Comparison of ENCODE assay signal across 1 cellular context in the genomic region with DNA sequence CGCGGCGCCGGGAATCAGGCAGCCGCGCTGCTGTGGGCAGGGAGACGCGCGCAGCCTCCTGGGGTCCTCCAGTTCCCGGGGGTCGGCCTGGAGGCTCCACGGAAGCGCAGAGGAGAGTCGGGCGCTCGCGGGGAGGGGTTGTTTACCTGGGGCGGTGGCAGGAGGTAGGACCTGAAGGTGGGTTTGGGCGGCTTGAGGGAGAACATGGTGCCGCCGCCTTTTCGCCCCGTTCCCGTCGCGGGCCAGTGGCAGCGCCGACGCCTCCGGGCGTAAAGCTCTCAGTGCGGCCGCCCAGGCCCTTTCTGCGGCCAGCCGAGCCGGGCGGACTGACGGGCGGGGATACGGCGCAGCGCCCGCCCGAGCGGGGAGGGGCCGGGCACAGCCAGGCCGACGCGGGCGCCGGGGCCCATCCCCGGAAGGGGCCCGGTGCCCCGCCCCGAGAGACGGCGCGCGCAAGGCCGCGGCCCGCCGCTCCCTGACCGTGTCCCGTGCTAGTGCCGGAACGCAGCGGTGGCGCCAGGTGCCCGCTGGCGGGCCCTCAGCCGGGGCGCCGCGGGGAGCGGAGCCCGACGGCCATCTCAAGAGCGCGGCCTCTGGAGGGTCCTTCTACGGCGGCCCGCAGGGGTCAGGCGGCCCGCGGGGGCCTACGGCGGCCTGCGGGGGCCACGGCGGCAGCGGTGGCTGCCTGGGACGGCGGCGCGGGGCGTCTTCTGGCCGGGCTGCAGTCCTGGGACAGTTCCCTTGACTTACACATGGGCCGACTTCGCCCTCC.
A peak's percentile ranks its signal among the peaks of the same experiment; 100 is the strongest.
TF ChIP-seq lines count a peak whose summit lies in the region.

A gene with protein sequence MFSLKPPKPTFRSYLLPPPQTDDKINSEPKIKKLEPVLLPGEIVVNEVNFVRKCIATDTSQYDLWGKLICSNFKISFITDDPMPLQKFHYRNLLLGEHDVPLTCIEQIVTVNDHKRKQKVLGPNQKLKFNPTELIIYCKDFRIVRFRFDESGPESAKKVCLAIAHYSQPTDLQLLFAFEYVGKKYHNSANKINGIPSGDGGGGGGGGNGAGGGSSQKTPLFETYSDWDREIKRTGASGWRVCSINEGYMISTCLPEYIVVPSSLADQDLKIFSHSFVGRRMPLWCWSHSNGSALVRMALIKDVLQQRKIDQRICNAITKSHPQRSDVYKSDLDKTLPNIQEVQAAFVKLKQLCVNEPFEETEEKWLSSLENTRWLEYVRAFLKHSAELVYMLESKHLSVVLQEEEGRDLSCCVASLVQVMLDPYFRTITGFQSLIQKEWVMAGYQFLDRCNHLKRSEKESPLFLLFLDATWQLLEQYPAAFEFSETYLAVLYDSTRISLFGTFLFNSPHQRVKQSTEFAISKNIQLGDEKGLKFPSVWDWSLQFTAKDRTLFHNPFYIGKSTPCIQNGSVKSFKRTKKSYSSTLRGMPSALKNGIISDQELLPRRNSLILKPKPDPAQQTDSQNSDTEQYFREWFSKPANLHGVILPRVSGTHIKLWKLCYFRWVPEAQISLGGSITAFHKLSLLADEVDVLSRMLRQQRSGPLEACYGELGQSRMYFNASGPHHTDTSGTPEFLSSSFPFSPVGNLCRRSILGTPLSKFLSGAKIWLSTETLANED (minus strand): TSS at position 328 of the 772 bp plus-strand sequence. CDS start 122 bp downstream, at position 206.

TF ChIP-seq in GM12878, 131 proteins besides CTCF, POLR2A, EP300 and RAD21 (continued from another document):
- TF ChIP-seq, protein P1, sequence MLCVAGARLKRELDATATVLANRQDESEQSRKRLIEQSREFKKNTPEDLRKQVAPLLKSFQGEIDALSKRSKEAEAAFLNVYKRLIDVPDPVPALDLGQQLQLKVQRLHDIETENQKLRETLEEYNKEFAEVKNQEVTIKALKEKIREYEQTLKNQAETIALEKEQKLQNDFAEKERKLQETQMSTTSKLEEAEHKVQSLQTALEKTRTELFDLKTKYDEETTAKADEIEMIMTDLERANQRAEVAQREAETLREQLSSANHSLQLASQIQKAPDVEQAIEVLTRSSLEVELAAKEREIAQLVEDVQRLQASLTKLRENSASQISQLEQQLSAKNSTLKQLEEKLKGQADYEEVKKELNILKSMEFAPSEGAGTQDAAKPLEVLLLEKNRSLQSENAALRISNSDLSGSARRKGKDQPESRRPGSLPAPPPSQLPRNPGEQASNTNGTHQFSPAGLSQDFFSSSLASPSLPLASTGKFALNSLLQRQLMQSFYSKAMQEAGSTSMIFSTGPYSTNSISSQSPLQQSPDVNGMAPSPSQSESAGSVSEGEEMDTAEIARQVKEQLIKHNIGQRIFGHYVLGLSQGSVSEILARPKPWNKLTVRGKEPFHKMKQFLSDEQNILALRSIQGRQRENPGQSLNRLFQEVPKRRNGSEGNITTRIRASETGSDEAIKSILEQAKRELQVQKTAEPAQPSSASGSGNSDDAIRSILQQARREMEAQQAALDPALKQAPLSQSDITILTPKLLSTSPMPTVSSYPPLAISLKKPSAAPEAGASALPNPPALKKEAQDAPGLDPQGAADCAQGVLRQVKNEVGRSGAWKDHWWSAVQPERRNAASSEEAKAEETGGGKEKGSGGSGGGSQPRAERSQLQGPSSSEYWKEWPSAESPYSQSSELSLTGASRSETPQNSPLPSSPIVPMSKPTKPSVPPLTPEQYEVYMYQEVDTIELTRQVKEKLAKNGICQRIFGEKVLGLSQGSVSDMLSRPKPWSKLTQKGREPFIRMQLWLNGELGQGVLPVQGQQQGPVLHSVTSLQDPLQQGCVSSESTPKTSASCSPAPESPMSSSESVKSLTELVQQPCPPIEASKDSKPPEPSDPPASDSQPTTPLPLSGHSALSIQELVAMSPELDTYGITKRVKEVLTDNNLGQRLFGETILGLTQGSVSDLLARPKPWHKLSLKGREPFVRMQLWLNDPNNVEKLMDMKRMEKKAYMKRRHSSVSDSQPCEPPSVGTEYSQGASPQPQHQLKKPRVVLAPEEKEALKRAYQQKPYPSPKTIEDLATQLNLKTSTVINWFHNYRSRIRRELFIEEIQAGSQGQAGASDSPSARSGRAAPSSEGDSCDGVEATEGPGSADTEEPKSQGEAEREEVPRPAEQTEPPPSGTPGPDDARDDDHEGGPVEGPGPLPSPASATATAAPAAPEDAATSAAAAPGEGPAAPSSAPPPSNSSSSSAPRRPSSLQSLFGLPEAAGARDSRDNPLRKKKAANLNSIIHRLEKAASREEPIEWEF (IDR thresholded peaks at IDR 0.05; ENCODE audit: insufficient replicate concordance, low read depth, low read length), result no peak
- TF ChIP-seq ZNF207 (IDR thresholded peaks at IDR 0.05; ENCODE audit: borderline replicate concordance) (peak; percentile 51; the same call in 1 of the 2 replicates), RB1 (IDR thresholded peaks at IDR 0.05; ENCODE audit: borderline replicate concordance) (peak; percentile 88; the same call in 1 of the 2 replicates), MEF2B (IDR thresholded peaks at IDR 0.05; ENCODE audit: partially characterized antibody, poor library complexity, severe bottlenecking) (no peak), MXI1 (IDR thresholded peaks at IDR 0.05; ENCODE audit: low read depth, low read length) (peak; percentile 67), ZNF217 (IDR thresholded peaks at IDR 0.05) (peak; percentile 64), TCF3 (IDR thresholded peaks at IDR 0.05; ENCODE audit: borderline replicate concordance, insufficient read depth, low read depth, low read length) (peak; percentile 70; the same call in 1 of the 2 replicates), GATAD2B (conservative IDR thresholded peaks at IDR 0.05; ENCODE audit: low read depth) (peak; percentile 98), EGR1 (IDR thresholded peaks at IDR 0.05; ENCODE audit: borderline replicate concordance in 1 of 2, low read depth in 2 of 2, low read length in 2 of 2) (peak in 1 of 2 experiments; percentile 14; a peak in 1 of 3 replicates), MTA2 (IDR thresholded peaks at IDR 0.05; ENCODE audit: low read depth) (no peak), EED (IDR thresholded peaks at IDR 0.05; ENCODE audit: low read depth) (peak; percentile 48; the same call in 1 of the 2 replicates), SMARCA5 (IDR thresholded peaks at IDR 0.05) (peak; percentile 77; the same call in 1 of the 2 replicates), BHLHE40 (IDR thresholded peaks at IDR 0.05; ENCODE audit: borderline replicate concordance in 1 of 2, low read depth in 2 of 2, low read length in 1 of 2) (peak; percentile 60 to 92; a peak in 3 of 4 replicates), YY1 (IDR thresholded peaks at IDR 0.05; ENCODE audit: low read depth, low read length) (peak; percentile 92), MEF2A (IDR thresholded peaks at IDR 0.05; ENCODE audit: insufficient read depth, low read depth, low read length) (no peak), HDGF (IDR thresholded peaks at IDR 0.05) (no peak), POLR2AphosphoS5 (IDR thresholded peaks at IDR 0.05; ENCODE audit: low read length) (peak; percentile 86), POLR2AphosphoS2 (IDR thresholded peaks at IDR 0.05; ENCODE audit: low read depth, low read length) (peak; percentile 53), SIN3A (IDR thresholded peaks at IDR 0.05; ENCODE audit: low read depth, low read length) (no peak; the same call in 1 of the 2 replicates), IKZF2 (IDR thresholded peaks at IDR 0.05) (peak in 1 of 2 experiments; percentile 33; a peak in 2 of 4 replicates), STAT1 (conservative IDR thresholded peaks at IDR 0.05) (0 out of 2 replicates have a peak, but pooled peaks have one; percentile 55), ASH2L (IDR thresholded peaks at IDR 0.05; ENCODE audit: borderline replicate concordance, low read depth) (peak; percentile 81; the same call in 1 of the 2 replicates), ZNF24 (IDR thresholded peaks at IDR 0.05) (peak; percentile 87)
- TF ChIP-seq, protein P2, sequence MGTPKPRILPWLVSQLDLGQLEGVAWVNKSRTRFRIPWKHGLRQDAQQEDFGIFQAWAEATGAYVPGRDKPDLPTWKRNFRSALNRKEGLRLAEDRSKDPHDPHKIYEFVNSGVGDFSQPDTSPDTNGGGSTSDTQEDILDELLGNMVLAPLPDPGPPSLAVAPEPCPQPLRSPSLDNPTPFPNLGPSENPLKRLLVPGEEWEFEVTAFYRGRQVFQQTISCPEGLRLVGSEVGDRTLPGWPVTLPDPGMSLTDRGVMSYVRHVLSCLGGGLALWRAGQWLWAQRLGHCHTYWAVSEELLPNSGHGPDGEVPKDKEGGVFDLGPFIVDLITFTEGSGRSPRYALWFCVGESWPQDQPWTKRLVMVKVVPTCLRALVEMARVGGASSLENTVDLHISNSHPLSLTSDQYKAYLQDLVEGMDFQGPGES (IDR thresholded peaks at IDR 0.05), result 0 out of 2 replicates have a peak, but pooled peaks have one; percentile 18
- TF ChIP-seq, protein P3, sequence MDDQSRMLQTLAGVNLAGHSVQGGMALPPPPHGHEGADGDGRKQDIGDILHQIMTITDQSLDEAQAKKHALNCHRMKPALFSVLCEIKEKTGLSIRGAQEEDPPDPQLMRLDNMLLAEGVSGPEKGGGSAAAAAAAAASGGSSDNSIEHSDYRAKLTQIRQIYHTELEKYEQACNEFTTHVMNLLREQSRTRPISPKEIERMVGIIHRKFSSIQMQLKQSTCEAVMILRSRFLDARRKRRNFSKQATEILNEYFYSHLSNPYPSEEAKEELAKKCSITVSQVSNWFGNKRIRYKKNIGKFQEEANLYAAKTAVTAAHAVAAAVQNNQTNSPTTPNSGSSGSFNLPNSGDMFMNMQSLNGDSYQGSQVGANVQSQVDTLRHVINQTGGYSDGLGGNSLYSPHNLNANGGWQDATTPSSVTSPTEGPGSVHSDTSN (IDR thresholded peaks at IDR 0.05; ENCODE audit: insufficient replicate concordance, low read depth, low read length), result no peak
- TF ChIP-seq, protein P4, sequence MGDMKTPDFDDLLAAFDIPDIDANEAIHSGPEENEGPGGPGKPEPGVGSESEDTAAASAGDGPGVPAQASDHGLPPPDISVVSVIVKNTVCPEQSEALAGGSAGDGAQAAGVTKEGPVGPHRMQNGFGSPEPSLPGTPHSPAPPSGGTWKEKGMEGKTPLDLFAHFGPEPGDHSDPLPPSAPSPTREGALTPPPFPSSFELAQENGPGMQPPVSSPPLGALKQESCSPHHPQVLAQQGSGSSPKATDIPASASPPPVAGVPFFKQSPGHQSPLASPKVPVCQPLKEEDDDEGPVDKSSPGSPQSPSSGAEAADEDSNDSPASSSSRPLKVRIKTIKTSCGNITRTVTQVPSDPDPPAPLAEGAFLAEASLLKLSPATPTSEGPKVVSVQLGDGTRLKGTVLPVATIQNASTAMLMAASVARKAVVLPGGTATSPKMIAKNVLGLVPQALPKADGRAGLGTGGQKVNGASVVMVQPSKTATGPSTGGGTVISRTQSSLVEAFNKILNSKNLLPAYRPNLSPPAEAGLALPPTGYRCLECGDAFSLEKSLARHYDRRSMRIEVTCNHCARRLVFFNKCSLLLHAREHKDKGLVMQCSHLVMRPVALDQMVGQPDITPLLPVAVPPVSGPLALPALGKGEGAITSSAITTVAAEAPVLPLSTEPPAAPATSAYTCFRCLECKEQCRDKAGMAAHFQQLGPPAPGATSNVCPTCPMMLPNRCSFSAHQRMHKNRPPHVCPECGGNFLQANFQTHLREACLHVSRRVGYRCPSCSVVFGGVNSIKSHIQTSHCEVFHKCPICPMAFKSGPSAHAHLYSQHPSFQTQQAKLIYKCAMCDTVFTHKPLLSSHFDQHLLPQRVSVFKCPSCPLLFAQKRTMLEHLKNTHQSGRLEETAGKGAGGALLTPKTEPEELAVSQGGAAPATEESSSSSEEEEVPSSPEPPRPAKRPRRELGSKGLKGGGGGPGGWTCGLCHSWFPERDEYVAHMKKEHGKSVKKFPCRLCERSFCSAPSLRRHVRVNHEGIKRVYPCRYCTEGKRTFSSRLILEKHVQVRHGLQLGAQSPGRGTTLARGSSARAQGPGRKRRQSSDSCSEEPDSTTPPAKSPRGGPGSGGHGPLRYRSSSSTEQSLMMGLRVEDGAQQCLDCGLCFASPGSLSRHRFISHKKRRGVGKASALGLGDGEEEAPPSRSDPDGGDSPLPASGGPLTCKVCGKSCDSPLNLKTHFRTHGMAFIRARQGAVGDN (IDR thresholded peaks at IDR 0.05), result peak; percentile 70
- TF ChIP-seq, protein P5, sequence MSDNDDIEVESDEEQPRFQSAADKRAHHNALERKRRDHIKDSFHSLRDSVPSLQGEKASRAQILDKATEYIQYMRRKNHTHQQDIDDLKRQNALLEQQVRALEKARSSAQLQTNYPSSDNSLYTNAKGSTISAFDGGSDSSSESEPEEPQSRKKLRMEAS (IDR thresholded peaks at IDR 0.05; ENCODE audit: low read depth, low read length), result peak; percentile 38
